Comparison of ENCODE assay signal across 1 cellular context in genomic region chrX:54473993-54474859, GRCh38.
TF ChIP-seq lines count a peak whose summit lies in the region.

No MANE protein-coding gene starts in this region.

TF ChIP-seq in WTC11, 78 proteins besides CTCF, POLR2A, EP300 and RAD21:
- TF ChIP-seq NFE2L1 (CRISPR knock-in tag; IDR thresholded peaks at IDR 0.05) (no peak), IRF1 (CRISPR knock-in tag; IDR thresholded peaks at IDR 0.05) (no peak), CREB1 (CRISPR knock-in tag; IDR thresholded peaks at IDR 0.05) (no peak), SMAD4 (CRISPR knock-in tag; IDR thresholded peaks at IDR 0.05) (no peak), ZSCAN18 (CRISPR knock-in tag; IDR thresholded peaks at IDR 0.05) (no peak), JUN (CRISPR knock-in tag; IDR thresholded peaks at IDR 0.05) (no peak), FOXP4 (CRISPR knock-in tag; IDR thresholded peaks at IDR 0.05) (no peak), AFF4 (CRISPR knock-in tag; IDR thresholded peaks at IDR 0.05; ENCODE audit: borderline replicate concordance) (no peak), NR1H2 (CRISPR knock-in tag; IDR thresholded peaks at IDR 0.05) (no peak), FOXJ3 (CRISPR knock-in tag; IDR thresholded peaks at IDR 0.05; ENCODE audit: borderline replicate concordance) (no peak), EMX1 (CRISPR knock-in tag; IDR thresholded peaks at IDR 0.05) (no peak), NR2C2 (CRISPR knock-in tag; IDR thresholded peaks at IDR 0.05) (no peak), TEAD4 (CRISPR knock-in tag; IDR thresholded peaks at IDR 0.05) (no peak), ZNF423 (CRISPR knock-in tag; IDR thresholded peaks at IDR 0.05) (no peak)
